ENCODE assay signal across 9 cellular contexts in the genomic region with DNA sequence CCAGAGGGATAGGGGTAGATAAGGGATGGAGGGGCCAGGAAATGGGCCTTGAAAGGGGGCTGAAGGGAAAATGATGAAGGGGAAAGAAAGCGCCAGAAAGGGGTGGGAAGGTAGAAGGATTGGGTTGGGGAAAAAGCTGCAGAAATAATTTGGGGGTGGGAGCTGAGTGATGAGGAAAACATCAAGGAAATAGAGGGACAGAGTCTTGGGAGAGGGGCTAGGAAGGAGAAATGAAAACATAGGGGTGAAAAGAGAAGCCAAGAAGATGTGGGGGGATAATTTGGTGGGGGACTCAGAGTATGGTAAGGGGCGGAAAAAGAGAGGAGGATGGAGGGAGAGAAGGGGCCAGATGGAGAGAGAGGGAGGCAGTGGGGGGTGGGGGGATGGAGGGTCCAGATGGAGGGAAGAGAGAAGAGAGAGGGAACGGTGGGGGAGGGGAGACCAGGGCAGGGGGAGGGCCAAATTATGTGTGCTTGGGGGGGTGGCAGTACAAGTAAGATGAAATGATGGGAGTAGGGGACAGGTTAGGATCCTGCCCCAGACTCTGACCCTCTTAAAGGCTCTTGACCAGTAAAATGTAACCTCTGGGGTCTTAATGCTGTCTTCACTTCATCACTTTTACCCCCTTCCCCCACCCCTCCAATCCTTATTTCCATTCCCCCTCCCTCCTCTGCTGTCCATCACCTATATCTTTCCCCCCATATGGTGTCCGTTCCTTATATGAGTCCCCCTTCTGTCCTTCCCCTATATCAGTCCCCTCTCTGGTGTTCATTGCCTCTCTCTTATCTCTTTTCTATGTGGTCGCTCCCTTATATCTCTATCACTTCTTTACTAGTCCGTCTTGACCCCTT. TPM values are rescaled to one million over a fixed set of nuclear protein-coding genes. Genes with fewer than 3 reads are reported as not detected.
DNase-seq lines count a peak whose midpoint lies in the region; ATAC-seq and TF ChIP-seq lines count a peak whose summit lies in the region.
"Had no signal": no experiment of that assay in that cellular context is flagged by ENCODE, and none has a peak within 500 bp of the region (broad histone marks: within the 10 kb centered on the region; RNA-seq: fewer than 3 reads in every experiment).

No MANE protein-coding gene starts in this region.

- POLR2A ChIA-PET in PC-3 (lab: Charles Lee; ENCODE audit: unreplicated experiment) = no interaction called here

- no peaks in the 10 kb centered on the region for H3K9me3 ChIP-seq in Peyer's patch
- H3K9me3 ChIP-seq in esophagus squamous epithelium = no peaks in the 10 kb centered on the region
- H3K9me3 ChIP-seq in smooth muscle cell (replicated peaks; ENCODE audit: low read depth) = no peaks in the 10 kb centered on the region
- no peaks in the 10 kb centered on the region for H3K9me3 ChIP-seq in PC-3 (ENCODE audit: low read length)

- H3K79me2 ChIP-seq in smooth muscle cell (ENCODE audit: low read depth) (peaks cover 36% of the 10 kb centered on the region), PC-3 (ENCODE audit: low read length) (peaks cover 21% of the 10 kb centered on the region)

- peak overlapping the region; percentile 88 for H3K4me2 ChIP-seq in smooth muscle cell
- no peak overlapping the region for H3K4me2 ChIP-seq in PC-3 (ENCODE audit: low read length)

- peak; percentile 31 for DNase-seq in NCI-H748 (lab: John Stamatoyannopoulos, UW; ENCODE audit: unreplicated experiment)
- no peak for DNase-seq in NCI-H748 treated with DMSO at 0.1 percent for 48 hours (lab: John Stamatoyannopoulos, UW)
- DNase-seq in Peyer's patch = no peak
- DNase-seq in esophagus squamous epithelium (lab: John Stamatoyannopoulos, UW) = no peak
- no peak for DNase-seq in smooth muscle cell (lab: John Stamatoyannopoulos, UW; ENCODE audit: unreplicated experiment)
- no peak for DNase-seq in PC-3
- DNase-seq: NCI-H1105 had no signal

- no peaks in the 10 kb centered on the region for H3K9me2 ChIP-seq in PC-3 (replicated peaks; ENCODE audit: low read length)

- H4K20me1 ChIP-seq in smooth muscle cell (ENCODE audit: low read depth) = peaks cover under 1% of the 10 kb centered on the region
- H4K20me1 ChIP-seq in PC-3 (ENCODE audit: low read length) = no peaks in the 10 kb centered on the region

- peaks cover 0 to 4% (median 0%) of the 10 kb centered on the region in 3 donors for H3K36me3 ChIP-seq in Peyer's patch
- peaks cover 0 to 8% (median 5%) of the 10 kb centered on the region in 3 donors for H3K36me3 ChIP-seq in esophagus squamous epithelium
- H3K36me3 ChIP-seq in smooth muscle cell (ENCODE audit: low read depth) = no peaks in the 10 kb centered on the region
- H3K36me3 ChIP-seq in PC-3 (ENCODE audit: low read depth, low read length) = peaks cover 3% of the 10 kb centered on the region; the same call in 1 of the 2 replicates

- CTCF ChIA-PET in PC-3 (lab: Charles Lee) = no interaction called here

- intact Hi-C loops in esophagus squamous epithelium (cut with DNase I) = no loop called here
- intact Hi-C loops in PC-3 (cut with micrococcal nuclease) = no loop called here

- H3K4me1 ChIP-seq in Peyer's patch (peaks cover 0 to 41% (median 15%) of the 10 kb centered on the region in 4 donors), esophagus squamous epithelium (peaks cover 35 to 67% (median 43%) of the 10 kb centered on the region in 3 donors), smooth muscle cell (ENCODE audit: low read depth) (peaks cover 48% of the 10 kb centered on the region), PC-3 (ENCODE audit: insufficient read depth, low read length) (peaks cover 36% of the 10 kb centered on the region)

- BruUV-seq in PC-3 (replicated peaks; lab: Mats Ljungman, UMichigan) = no TSS peak

- peaks cover 23% of the 10 kb centered on the region for H3F3A ChIP-seq in smooth muscle cell (ENCODE audit: low read depth)
- H3F3A ChIP-seq in PC-3 (ENCODE audit: low read length, unreplicated experiment) = no peaks in the 10 kb centered on the region

- H3K27me3 ChIP-seq in Peyer's patch (no peaks in the 10 kb centered on the region), esophagus squamous epithelium (no peaks in the 10 kb centered on the region), smooth muscle cell (ENCODE audit: low read depth) (no peaks in the 10 kb centered on the region), PC-3 (ENCODE audit: low read length) (no peaks in the 10 kb centered on the region)

- peak overlapping the region in 3 of 4 donors; percentile 12 to 42 (median 41) for H3K4me3 ChIP-seq in Peyer's patch
- H3K4me3 ChIP-seq in esophagus squamous epithelium = peak overlapping the region; percentile 2 to 62 (median 38)
- peak overlapping the region; percentile 54 for H3K4me3 ChIP-seq in smooth muscle cell
- H3K4me3 ChIP-seq in PC-3 (ENCODE audit: low read length) = no peak overlapping the region

- TF ChIP-seq POLR2A in Peyer's patch (IDR thresholded peaks at IDR 0.05) = no peak
- TF ChIP-seq POLR2A in esophagus squamous epithelium (IDR thresholded peaks at IDR 0.05) = no peak

- no peak overlapping the region for H2AFZ ChIP-seq in smooth muscle cell (ENCODE audit: low read depth)
- no peak overlapping the region for H2AFZ ChIP-seq in PC-3 (ENCODE audit: low read length)

- TF ChIP-seq CTCF in Peyer's patch (IDR thresholded peaks at IDR 0.05) = no peak
- no peak for TF ChIP-seq CTCF in esophagus squamous epithelium (IDR thresholded peaks at IDR 0.05)
- no peak for TF ChIP-seq CTCF in smooth muscle cell (IDR thresholded peaks at IDR 0.05; ENCODE audit: borderline replicate concordance, insufficient read depth, poor library complexity, severe bottlenecking)
- TF ChIP-seq CTCF in PC-3 (conservative IDR thresholded peaks at IDR 0.05; ENCODE audit: low read depth, low read length) = no peak

- 60 to 69% methylated on average over 6 of the region's 6 CpGs for WGBS in esophagus squamous epithelium, 2 donors
- 43% methylated on average over 3 of the region's 6 CpGs for WGBS in smooth muscle cell (ENCODE audit: low lambda C conversion rate)

- H3K27ac ChIP-seq in Peyer's patch (peak overlapping the region; percentile 19 to 95 (median 71)), esophagus squamous epithelium (peak overlapping the region; percentile 81 to 99 (median 92)), smooth muscle cell (ENCODE audit: low read depth) (peak overlapping the region; percentile 39), PC-3 (ENCODE audit: low read length) (no peak overlapping the region)

- no peak for ATAC-seq in HG03025 (IDR thresholded peaks at IDR 0.05; ENCODE audit: low FRiP score, unreplicated experiment)
- no peak for ATAC-seq in GM19023 (IDR thresholded peaks at IDR 0.05; ENCODE audit: unreplicated experiment)
- no peak for ATAC-seq in PC-3

- H3K9ac ChIP-seq in smooth muscle cell (ENCODE audit: low read depth) (peak overlapping the region; percentile 96), PC-3 (ENCODE audit: low read length) (no peak overlapping the region)

RNA-seq across cellular contexts. Expression of a gene that starts 0.9 kb away (rescaled TPM):
- total RNA-seq in Peyer's patch (10 to 100 TPM in 3 of 4 donors, 1 to 10 TPM in 1; 5.4 to 42.1 (median 15.0) TPM), esophagus squamous epithelium (1 to 10 TPM; 3.3 to 8.6 (median 4.1) TPM), smooth muscle cell (8.6 and 10.4 TPM in 2 replicates), PC-3 (2014; rRNA removed) (1.9 and 2.9 TPM in 2 replicates)
- polyA plus RNA-seq in smooth muscle cell = 1.9 and 7.9 TPM in 2 replicates

RNA-seq across cellular contexts. Expression of a gene that starts 2.8 kb away (rescaled TPM):
- total RNA-seq in Peyer's patch = 100 to 1,000 TPM in 2 of 4 donors, 10 to 100 TPM in 2; 43.7 to 134 (median 96.2) TPM
- 10 to 100 TPM; 46.0 to 93.1 (median 69.4) TPM for total RNA-seq in esophagus squamous epithelium
- 126 and 173 TPM in 2 replicates for total RNA-seq in smooth muscle cell
- polyA plus RNA-seq in smooth muscle cell = 289 and 298 TPM in 2 replicates
- total RNA-seq in PC-3 (2014; rRNA removed) = 227 and 242 TPM in 2 replicates

RNA-seq across cellular contexts. Expression of a gene that starts 9.9 kb away (rescaled TPM):
- total RNA-seq in Peyer's patch (10 to 100 TPM; 46.8 to 86.1 (median 77.3) TPM), esophagus squamous epithelium (10 to 100 TPM in 3 of 4 donors, 1 to 10 TPM in 1; 8.1 to 48.6 (median 17.3) TPM), smooth muscle cell (30.0 and 39.3 TPM in 2 replicates), PC-3 (2014; rRNA removed) (36.6 and 40.3 TPM in 2 replicates)
- polyA plus RNA-seq in smooth muscle cell = 36.9 and 52.2 TPM in 2 replicates

RNA-seq across cellular contexts. Expression of a gene that starts 29.1 kb away (rescaled TPM):
- total RNA-seq in Peyer's patch (10 to 100 TPM; 10.9 to 28.1 (median 18.3) TPM), esophagus squamous epithelium (10 to 100 TPM in 2 of 4 donors, 1 to 10 TPM in 2; 9.6 to 38.9 (median 11.2) TPM), smooth muscle cell (12.0 and 21.5 TPM in 2 replicates), PC-3 (2014; rRNA removed) (60.6 and 66.7 TPM in 2 replicates)
- polyA plus RNA-seq in smooth muscle cell = 2.9 and 8.8 TPM in 2 replicates

RNA-seq across cellular contexts. Expression of a gene that starts 33.7 kb away (rescaled TPM):
- total RNA-seq in Peyer's patch (1 to 10 TPM in 2 of 4 donors, under 1 TPM in 1, not detected in 1; 0.70 to 5.0 (median 2.6) TPM), esophagus squamous epithelium (1 to 10 TPM; 2.8 to 4.8 (median 3.3) TPM), smooth muscle cell (7.5 and 11.6 TPM in 2 replicates), PC-3 (2014; rRNA removed) (7.0 and 9.1 TPM in 2 replicates)
- 6.2 and 10.9 TPM in 2 replicates for polyA plus RNA-seq in smooth muscle cell
